Comparison of ENCODE assay signal across 1 cellular context in genomic region chr17:74473294-74473693, GRCh38.
TF ChIP-seq lines count a peak whose summit lies in the region.

No MANE protein-coding gene starts in this region.

TF ChIP-seq in H1, 55 proteins besides CTCF, POLR2A, EP300 and RAD21:
- TF ChIP-seq GABPA (IDR thresholded peaks at IDR 0.05; ENCODE audit: borderline replicate concordance, insufficient read depth, low read length) (no peak), RBBP5 (IDR thresholded peaks at IDR 0.05; ENCODE audit: borderline replicate concordance, low read depth, low read length) (no peak), CBX5 (IDR thresholded peaks at IDR 0.05; ENCODE audit: low read depth, low read length) (no peak), CTBP2 (IDR thresholded peaks at IDR 0.05; ENCODE audit: borderline replicate concordance, insufficient read depth, insufficient read length, low read length) (no peak), BRCA1 (IDR thresholded peaks at IDR 0.05; ENCODE audit: low read depth, low read length) (no peak), SUZ12 (IDR thresholded peaks at IDR 0.05; ENCODE audit: low read length) (no peak)
- TF ChIP-seq, protein P1, sequence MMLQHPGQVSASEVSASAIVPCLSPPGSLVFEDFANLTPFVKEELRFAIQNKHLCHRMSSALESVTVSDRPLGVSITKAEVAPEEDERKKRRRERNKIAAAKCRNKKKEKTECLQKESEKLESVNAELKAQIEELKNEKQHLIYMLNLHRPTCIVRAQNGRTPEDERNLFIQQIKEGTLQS (IDR thresholded peaks at IDR 0.05; ENCODE audit: insufficient read depth, low read depth, low read length) = no peak
